ENCODE assay signal across 8 cellular contexts in the genomic region with DNA sequence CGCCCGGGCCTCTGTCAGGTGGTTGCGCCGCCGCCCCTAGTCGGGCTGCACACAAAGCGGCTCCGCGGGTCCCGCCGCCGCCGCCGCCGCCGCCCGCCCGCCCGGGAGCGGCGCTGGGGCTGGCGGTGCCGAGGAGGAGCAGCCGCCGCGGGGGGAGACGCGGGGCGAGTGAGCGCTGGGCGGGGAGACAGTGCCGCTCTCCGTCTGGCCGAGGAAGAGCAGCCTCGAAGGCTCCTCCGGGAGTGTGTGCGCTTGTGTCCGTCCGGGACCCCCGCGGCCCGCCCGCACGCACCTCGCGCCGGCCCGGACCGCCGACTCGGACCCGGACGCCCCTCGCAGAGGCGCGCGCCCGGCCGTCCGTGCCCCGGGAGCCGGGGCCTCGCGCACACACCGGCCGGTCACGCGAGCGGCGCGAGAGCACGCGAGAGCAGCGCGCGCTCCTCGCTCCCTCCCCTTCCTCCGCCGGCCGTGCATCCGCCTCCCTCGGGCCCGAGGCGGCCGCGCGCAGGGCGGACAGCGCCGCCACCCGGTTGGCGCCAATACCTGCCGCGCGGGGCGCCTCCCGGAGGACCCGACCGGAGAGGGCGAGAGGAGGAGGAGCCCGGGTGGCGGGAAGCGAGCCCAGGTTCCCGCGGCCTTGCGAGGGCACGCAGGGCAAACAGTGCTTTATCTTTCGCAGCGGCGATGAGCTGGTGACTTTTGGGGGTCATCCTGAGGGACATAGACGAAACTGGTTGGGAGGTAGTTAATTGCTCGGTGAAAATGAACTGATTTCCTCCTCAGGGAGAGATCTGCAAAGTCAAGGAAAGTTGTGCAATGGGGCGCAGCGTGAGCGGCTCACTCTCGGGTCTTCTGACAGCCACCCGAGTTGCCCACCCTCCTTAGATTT. TPM values are rescaled to one million over a fixed set of nuclear protein-coding genes. Genes with fewer than 3 reads are reported as not detected.
A peak's percentile ranks its signal among the peaks of the same experiment; 100 is the strongest.
DNase-seq lines count a peak whose midpoint lies in the region; ATAC-seq and TF ChIP-seq lines count a peak whose summit lies in the region.

A gene with protein sequence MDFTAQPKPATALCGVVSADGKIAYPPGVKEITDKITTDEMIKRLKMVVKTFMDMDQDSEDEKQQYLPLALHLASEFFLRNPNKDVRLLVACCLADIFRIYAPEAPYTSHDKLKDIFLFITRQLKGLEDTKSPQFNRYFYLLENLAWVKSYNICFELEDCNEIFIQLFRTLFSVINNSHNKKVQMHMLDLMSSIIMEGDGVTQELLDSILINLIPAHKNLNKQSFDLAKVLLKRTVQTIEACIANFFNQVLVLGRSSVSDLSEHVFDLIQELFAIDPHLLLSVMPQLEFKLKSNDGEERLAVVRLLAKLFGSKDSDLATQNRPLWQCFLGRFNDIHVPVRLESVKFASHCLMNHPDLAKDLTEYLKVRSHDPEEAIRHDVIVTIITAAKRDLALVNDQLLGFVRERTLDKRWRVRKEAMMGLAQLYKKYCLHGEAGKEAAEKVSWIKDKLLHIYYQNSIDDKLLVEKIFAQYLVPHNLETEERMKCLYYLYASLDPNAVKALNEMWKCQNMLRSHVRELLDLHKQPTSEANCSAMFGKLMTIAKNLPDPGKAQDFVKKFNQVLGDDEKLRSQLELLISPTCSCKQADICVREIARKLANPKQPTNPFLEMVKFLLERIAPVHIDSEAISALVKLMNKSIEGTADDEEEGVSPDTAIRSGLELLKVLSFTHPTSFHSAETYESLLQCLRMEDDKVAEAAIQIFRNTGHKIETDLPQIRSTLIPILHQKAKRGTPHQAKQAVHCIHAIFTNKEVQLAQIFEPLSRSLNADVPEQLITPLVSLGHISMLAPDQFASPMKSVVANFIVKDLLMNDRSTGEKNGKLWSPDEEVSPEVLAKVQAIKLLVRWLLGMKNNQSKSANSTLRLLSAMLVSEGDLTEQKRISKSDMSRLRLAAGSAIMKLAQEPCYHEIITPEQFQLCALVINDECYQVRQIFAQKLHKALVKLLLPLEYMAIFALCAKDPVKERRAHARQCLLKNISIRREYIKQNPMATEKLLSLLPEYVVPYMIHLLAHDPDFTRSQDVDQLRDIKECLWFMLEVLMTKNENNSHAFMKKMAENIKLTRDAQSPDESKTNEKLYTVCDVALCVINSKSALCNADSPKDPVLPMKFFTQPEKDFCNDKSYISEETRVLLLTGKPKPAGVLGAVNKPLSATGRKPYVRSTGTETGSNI (N-terminal part only) (minus strand): TSS at position 423 of the 889 bp plus-strand sequence. CDS start 1,334 bp downstream, outside the sequence.

- H3K36me3 ChIP-seq in right lobe of liver = peaks cover 0 to 10% (median 0%) of the 10 kb centered on the region in 4 donors

- TF ChIP-seq CTCF in C4-2B (conservative IDR thresholded peaks at IDR 0.05) = peak; percentile 98
- TF ChIP-seq CTCF in right lobe of liver (IDR thresholded peaks at IDR 0.05) = peak; percentile 84 to 95 (median 85)

- DNase-seq in NCI-H748 (lab: John Stamatoyannopoulos, UW; ENCODE audit: unreplicated experiment) (peak; percentile 91), dermis blood vessel endothelial cell (peak; percentile 94), right lobe of liver (peak; percentile 93 to 95 (median 95))
- peak; percentile 78 to 83 for DNase-seq in activated CD4-positive, alpha-beta T cell treated with anti-CD3 and anti-CD28 coated beads, Interleukin-2, amount 50 U/mL, for 4 hours
- peak; percentile 87 to 90 for DNase-seq in stimulated activated CD4-positive, alpha-beta T cell treated with anti-CD3 and anti-CD28 coated beads, Interleukin-4, amount 100 ng/mL, for 4 hours

- peak within 1 kb of the TSS; percentile 90 to 99 (median 90) for H3K4me3 ChIP-seq in right lobe of liver

- peak; percentile 76 for ATAC-seq in GM19372 (IDR thresholded peaks at IDR 0.05; ENCODE audit: low read depth, unreplicated experiment)
- peak; percentile 58 for ATAC-seq in HG03558 (IDR thresholded peaks at IDR 0.05; ENCODE audit: extremely low read depth, unreplicated experiment)
- peak; percentile 88 to 94 (median 90) for ATAC-seq in right lobe of liver

- H3K4me1 ChIP-seq in right lobe of liver = peaks cover 0 to 33% (median 13%) of the 10 kb centered on the region in 4 donors

- no peaks in the 10 kb centered on the region for H3K27me3 ChIP-seq in right lobe of liver

- TF ChIP-seq POLR2A in right lobe of liver (IDR thresholded peaks at IDR 0.05) = peak; percentile 83

- intact Hi-C loops in right lobe of liver (cut with DNase I) = loop anchor here (10.0 kb wide), 1 partner anchor 273 kb away; no protein-coding TSS in a partner anchor

- no peaks in the 10 kb centered on the region for H3K9me3 ChIP-seq in right lobe of liver

- under 1% methylated on average over 17 of the region's 117 CpGs for WGBS in right lobe of liver (ENCODE audit: insufficient coverage, low coverage, low lambda C conversion rate, missing lambda C conversion rate)

- H3K27ac ChIP-seq in C4-2B (peak within 1 kb of the TSS; percentile 82), right lobe of liver (peak within 1 kb of the TSS; percentile 83 to 92 (median 87))

RNA-seq across cellular contexts. Expression of the gene that starts here (rescaled TPM):
- total RNA-seq in dermis blood vessel endothelial cell (74.7 and 107 TPM in 2 replicates), right lobe of liver (10 to 100 TPM; 28.0 to 45.7 (median 33.2) TPM)

Comparison
In these comparisons a context has a peak if more than half of its experiments do, and no peak if none do; other contexts are left out.
1. Peak in every context shown above with its lines: DNase-seq, ATAC-seq, H3K4me3 ChIP-seq and H3K27ac ChIP-seq.